In the genomic region with DNA sequence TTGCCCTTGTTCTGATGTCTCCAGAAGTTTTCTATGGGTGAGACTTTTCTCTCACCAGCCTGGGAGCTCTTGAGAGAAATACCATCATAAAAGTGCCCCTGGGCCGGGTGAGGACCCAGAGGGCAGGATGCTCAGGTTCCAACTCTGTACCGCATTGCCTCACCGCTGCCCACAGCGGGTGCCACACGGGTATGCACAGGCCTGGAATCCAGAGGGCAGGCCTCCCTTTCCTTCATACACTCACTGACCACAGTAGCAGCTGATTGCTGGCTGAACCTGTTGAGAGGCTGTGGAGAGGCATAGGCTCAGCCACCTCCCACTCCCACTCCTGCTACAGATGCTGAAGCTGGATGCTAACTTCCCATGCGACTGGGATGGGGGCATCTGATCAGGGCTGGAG, we compare ENCODE assay signal across 30 cellular contexts.
"Had no signal": no experiment of that assay in that cellular context is flagged by ENCODE, and none has a peak within 500 bp of the region (broad histone marks: within the 10 kb centered on the region; RNA-seq: fewer than 3 reads in every experiment).

No MANE protein-coding gene starts in this region.

- H3K4me3 ChIP-seq: body of pancreas, dorsolateral prefrontal cortex, esophagus muscularis mucosa, gastrocnemius medialis had no signal

- H3K4me3 Mint-ChIP-seq: activated B cell treated with CpG ODN at 0.5 μM for 24 hours; activated CD8-positive, alpha-beta T cell treated with anti-CD3 and anti-CD28 coated beads for 36 hours; activated naive CD8-positive, alpha-beta T cell; activated T-cell treated with anti-CD3 and anti-CD28 coated beads, Interleukin-2, amount 50 U/mL, for 4 hours; activated T-helper 17 cell treated with anti-CD3 and anti-CD28 coated beads, Interleukin-2, amount 50 U/mL, for 72 hours; T-helper 17 cell; T-helper 2 cell treated with Interferon-gamma antibody and Interleukin-4, amounts not matched to agents 5 μg/mL and 100 μg/mL, for 36 hours had no signal

- H3K36me3 ChIP-seq: esophagus muscularis mucosa, gastrocnemius medialis, WERI-Rb-1 had no signal

- H3K36me3 Mint-ChIP-seq: activated naive CD8-positive, alpha-beta T cell had no signal

- DNase-seq: activated B cell treated with CpG ODN at 0.5 μM for 24 hours; activated CD4-positive, alpha-beta T cell treated with anti-CD3 and anti-CD28 coated beads for 48 hours; activated CD4-positive, alpha-beta T cell treated with anti-CD3 and anti-CD28 coated beads, Interleukin-2, amount 50 U/mL, for 1 hour; activated CD4-positive, alpha-beta T cell treated with anti-CD3 and anti-CD28 coated beads, Interleukin-2, amount 50 U/mL, for 48 hours; activated CD8-positive, alpha-beta memory T cell treated with anti-CD3 and anti-CD28 coated beads for 24 hours; activated CD8-positive, alpha-beta T cell treated with anti-CD3 and anti-CD28 coated beads for 36 hours; activated effector memory CD4-positive, alpha-beta T cell treated with Interleukin-2 at 50 U/mL for 16 hours; activated gamma-delta T cell treated with Interleukin-2 at 50 U/mL for 16 hours; activated naive CD4-positive, alpha-beta T cell treated with anti-CD3 and anti-CD28 coated beads, Interleukin-2, amount 50 U/mL, for 16 hours; activated naive CD4-positive, alpha-beta T cell treated with Interleukin-2 at 50 U/mL for 16 hours; activated T-cell treated with anti-CD3 and anti-CD28 coated beads, Interleukin-2, amount 50 U/mL, for 4 hours; amniotic stem cell; aorta; body of pancreas; caudate nucleus; effector memory CD4-positive, alpha-beta T cell; erythroblast; foreskin keratinocyte; gastrocnemius medialis; glutamatergic neuron; T-helper 1 cell; T-helper 17 cell; T1000; WERI-Rb-1 had no signal

- H3K27me3 ChIP-seq: body of pancreas, gastrocnemius medialis had no signal

- H3K4me1 ChIP-seq: body of pancreas, foreskin keratinocyte had no signal

- H3K27ac Mint-ChIP-seq: activated B cell treated with CpG ODN at 0.5 μM for 24 hours; activated CD8-positive, alpha-beta T cell treated with anti-CD3 and anti-CD28 coated beads for 36 hours; activated naive CD8-positive, alpha-beta T cell; activated T-helper 17 cell treated with anti-CD3 and anti-CD28 coated beads, Interleukin-2, amount 50 U/mL, for 72 hours; T-helper 17 cell; T-helper 2 cell treated with Interferon-gamma antibody and Interleukin-4, amounts not matched to agents 5 μg/mL and 100 μg/mL, for 36 hours had no signal

- ATAC-seq: activated CD4-positive, CD25-positive, alpha-beta regulatory T cell treated with anti-CD3 and anti-CD28 coated beads, Interleukin-2, amount 50 U/mL, for 24 hours; activated CD8-positive, alpha-beta T cell treated with anti-CD3 and anti-CD28 coated beads for 36 hours; activated T-cell treated with anti-CD3 and anti-CD28 coated beads, Interleukin-2, amount 50 U/mL, for 4 hours; activated T-helper 17 cell treated with anti-CD3 and anti-CD28 coated beads, Interleukin-2, amount 50 U/mL, for 72 hours; body of pancreas; foreskin keratinocyte; gastrocnemius medialis; T-helper 17 cell had no signal

- H3K4me1 Mint-ChIP-seq: activated B cell treated with CpG ODN at 0.5 μM for 24 hours; activated T-helper 17 cell treated with anti-CD3 and anti-CD28 coated beads, Interleukin-2, amount 50 U/mL, for 72 hours; T-helper 17 cell had no signal

- H3K27me3 Mint-ChIP-seq: activated B cell treated with CpG ODN at 0.5 μM for 24 hours had no signal

- H3K9me3 ChIP-seq: body of pancreas, gastrocnemius medialis had no signal

- H3K9me3 Mint-ChIP-seq: T-helper 2 cell treated with Interferon-gamma antibody and Interleukin-4, amounts not matched to agents 5 μg/mL and 100 μg/mL, for 36 hours had no signal

- H3K27ac ChIP-seq: body of pancreas, dorsolateral prefrontal cortex, esophagus muscularis mucosa, foreskin keratinocyte, gastrocnemius medialis, WERI-Rb-1 had no signal
